ENCODE assay signal across 9 cellular contexts in the genomic region with DNA sequence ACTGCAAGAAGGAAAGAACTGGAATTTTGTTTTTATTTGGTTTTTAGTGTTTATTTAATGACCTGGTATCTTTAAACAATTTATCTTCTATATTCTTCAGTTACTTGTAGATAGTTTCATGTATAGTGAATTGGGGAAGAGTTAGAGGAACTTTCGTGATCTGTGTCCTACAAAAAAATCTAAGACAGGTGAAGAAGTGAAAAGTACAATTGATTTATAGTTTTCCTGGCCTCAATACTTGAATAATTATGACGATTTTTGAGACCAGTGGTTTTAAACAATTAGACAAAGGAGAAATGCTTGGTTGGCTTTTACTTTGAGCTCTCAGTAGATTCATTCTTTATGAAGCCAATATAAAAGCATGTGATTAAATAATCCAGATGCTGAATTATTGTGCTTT. TPM values are rescaled to one million over a fixed set of nuclear protein-coding genes. Genes with fewer than 3 reads are reported as not detected.
DNase-seq lines count a peak whose midpoint lies in the region; ATAC-seq, FAIRE-seq and TF ChIP-seq lines count a peak whose summit lies in the region.
"Had no signal": no experiment of that assay in that cellular context is flagged by ENCODE, and none has a peak within 500 bp of the region (broad histone marks: within the 10 kb centered on the region; RNA-seq: fewer than 3 reads in every experiment).

No MANE protein-coding gene starts in this region.

- H3K4me3 Mint-ChIP-seq in central memory CD8-positive, alpha-beta T cell = peak overlapping the region; percentile 96
- peak overlapping the region; percentile 10 for H3K4me3 Mint-ChIP-seq in neural crest cell

- H3K4me2 ChIP-seq in DOHH2 (ENCODE audit: low read length) = peak overlapping the region; percentile 87
- peak overlapping the region; percentile 98 for H3K4me2 ChIP-seq in Karpas-422 (ENCODE audit: low read depth, low read length, poor library complexity, severe bottlenecking)

- peaks cover 6% of the 10 kb centered on the region; the same call in 1 of the 2 replicates for H4K20me1 ChIP-seq in DOHH2 (ENCODE audit: control insufficient read depth, insufficient read depth, low read depth, low read length)
- H4K20me1 ChIP-seq in Karpas-422 (ENCODE audit: insufficient read depth, low read depth, low read length) = no peaks in the 10 kb centered on the region

- H3K4me1 Mint-ChIP-seq in central memory CD8-positive, alpha-beta T cell = peaks cover 67% of the 10 kb centered on the region
- H3K4me1 Mint-ChIP-seq in neural crest cell = peaks cover 38% of the 10 kb centered on the region

- H2AFZ ChIP-seq in Karpas-422 (ENCODE audit: low read length) = no peak overlapping the region

- no peak overlapping the region for H3K27ac ChIP-seq in DOHH2 (ENCODE audit: low read depth, low read length)
- peak overlapping the region; percentile 3 for H3K27ac ChIP-seq in Karpas-422 (ENCODE audit: low read length)

- no peak for TF ChIP-seq CTCF in DOHH2 (IDR thresholded peaks at IDR 0.05; ENCODE audit: low read depth, low read length, poor library complexity, severe bottlenecking)
- TF ChIP-seq CTCF in neural crest cell (conservative IDR thresholded peaks at IDR 0.05) = no peak

- peak; percentile 63 for DNase-seq in Karpas-422
- DNase-seq in central memory CD8-positive, alpha-beta T cell (ENCODE audit: low spot score in 2 of 2) = no peak
- no peak for DNase-seq in neural crest cell (ENCODE audit: low read depth, low spot score)
- DNase-seq in SHP77 treated with DMSO at 0.1 percent for 48 hours (lab: John Stamatoyannopoulos, UW) = no peak
- DNase-seq in ecto neural progenitor cell (ENCODE audit: low spot score) = no peak
- DNase-seq in HTR-8/SVneo (ENCODE audit: insufficient read length, low spot score) = no peak
- DNase-seq: mesendoderm had no signal

- H3K9ac ChIP-seq in Karpas-422 (ENCODE audit: low read length) = peak overlapping the region; percentile 92

- H3K36me3 Mint-ChIP-seq in central memory CD8-positive, alpha-beta T cell (ENCODE audit: insufficient read depth) = peaks cover 24% of the 10 kb centered on the region
- no peaks in the 10 kb centered on the region for H3K36me3 Mint-ChIP-seq in neural crest cell (ENCODE audit: low read depth)

- H3K27me3 Mint-ChIP-seq in central memory CD8-positive, alpha-beta T cell = no peaks in the 10 kb centered on the region
- H3K27me3 Mint-ChIP-seq in neural crest cell (ENCODE audit: low read depth) = no peaks in the 10 kb centered on the region

- peak overlapping the region; percentile 96 for H3K27ac Mint-ChIP-seq in central memory CD8-positive, alpha-beta T cell (ENCODE audit: low read depth)
- H3K27ac Mint-ChIP-seq in neural crest cell (ENCODE audit: unreplicated experiment) = no peak overlapping the region

- H3K4me3 ChIP-seq in DOHH2 (ENCODE audit: low read length) = peak overlapping the region; percentile 89
- H3K4me3 ChIP-seq in Karpas-422 (ENCODE audit: low read length) = peak overlapping the region; percentile 88

- H3K27me3 ChIP-seq in DOHH2 (ENCODE audit: control insufficient read depth, low read length) = no peaks in the 10 kb centered on the region
- H3K27me3 ChIP-seq in Karpas-422 (ENCODE audit: low read length) = no peaks in the 10 kb centered on the region

- peaks cover 24% of the 10 kb centered on the region for H3K36me3 ChIP-seq in DOHH2 (ENCODE audit: control insufficient read depth, low read length)
- H3K36me3 ChIP-seq in Karpas-422 (ENCODE audit: insufficient read depth, low read length) = peaks cover 6% of the 10 kb centered on the region; the same call in 1 of the 2 replicates

- no peaks in the 10 kb centered on the region for H3K9me3 ChIP-seq in DOHH2 (ENCODE audit: control insufficient read depth, insufficient read depth, low read length)
- no peaks in the 10 kb centered on the region for H3K9me3 ChIP-seq in Karpas-422 (ENCODE audit: low read length)

- H3K4me1 ChIP-seq in DOHH2 (ENCODE audit: control insufficient read depth, low read length) = peaks cover 25% of the 10 kb centered on the region
- H3K4me1 ChIP-seq in Karpas-422 (ENCODE audit: low read length) = peaks cover 54% of the 10 kb centered on the region

- peaks cover 77% of the 10 kb centered on the region for H3K79me2 ChIP-seq in DOHH2 (ENCODE audit: control insufficient read depth, low read length)
- H3K79me2 ChIP-seq in Karpas-422 (ENCODE audit: low read length) = peaks cover 94% of the 10 kb centered on the region

- H3K9me3 Mint-ChIP-seq in central memory CD8-positive, alpha-beta T cell = no peaks in the 10 kb centered on the region
- no peaks in the 10 kb centered on the region for H3K9me3 Mint-ChIP-seq in neural crest cell

- FAIRE-seq in HTR-8/SVneo (lab: Jason Lieb, UNC) = no peak

- peaks cover 18% of the 10 kb centered on the region for H3F3A ChIP-seq in DOHH2 (ENCODE audit: control insufficient read depth, insufficient read depth)

- H3K9me2 ChIP-seq in DOHH2 (replicated peaks; ENCODE audit: control insufficient read depth, low read length) (no peaks in the 10 kb centered on the region), Karpas-422 (replicated peaks; ENCODE audit: insufficient read depth, low read length) (no peaks in the 10 kb centered on the region)

- ATAC-seq in central memory CD8-positive, alpha-beta T cell (replicated peaks; ENCODE audit: extremely low read depth, poor library complexity, severe bottlenecking) = no peak
- ATAC-seq in HG03139 (IDR thresholded peaks at IDR 0.05; ENCODE audit: unreplicated experiment) = no peak

RNA-seq across cellular contexts. Expression of a gene that starts 7.5 kb away (rescaled TPM):
- total RNA-seq in Karpas-422 (2014; rRNA removed; shearing (Covaris generic); ENCODE audit: low replicate concordance) = 19.3 and 29.2 TPM in 2 replicates
- total RNA-seq in neural crest cell = 29.0 and 31.4 TPM in 2 replicates

RNA-seq across cellular contexts. Expression of a gene that starts 7.6 kb away (rescaled TPM):
- total RNA-seq in Karpas-422 (2014; rRNA removed; shearing (Covaris generic); ENCODE audit: low replicate concordance) = 0.48 and 0.97 TPM in 2 replicates
- total RNA-seq in neural crest cell = 4.0 and 8.0 TPM in 2 replicates
